ENCODE assay signal across 1 cellular context in the genomic region with DNA sequence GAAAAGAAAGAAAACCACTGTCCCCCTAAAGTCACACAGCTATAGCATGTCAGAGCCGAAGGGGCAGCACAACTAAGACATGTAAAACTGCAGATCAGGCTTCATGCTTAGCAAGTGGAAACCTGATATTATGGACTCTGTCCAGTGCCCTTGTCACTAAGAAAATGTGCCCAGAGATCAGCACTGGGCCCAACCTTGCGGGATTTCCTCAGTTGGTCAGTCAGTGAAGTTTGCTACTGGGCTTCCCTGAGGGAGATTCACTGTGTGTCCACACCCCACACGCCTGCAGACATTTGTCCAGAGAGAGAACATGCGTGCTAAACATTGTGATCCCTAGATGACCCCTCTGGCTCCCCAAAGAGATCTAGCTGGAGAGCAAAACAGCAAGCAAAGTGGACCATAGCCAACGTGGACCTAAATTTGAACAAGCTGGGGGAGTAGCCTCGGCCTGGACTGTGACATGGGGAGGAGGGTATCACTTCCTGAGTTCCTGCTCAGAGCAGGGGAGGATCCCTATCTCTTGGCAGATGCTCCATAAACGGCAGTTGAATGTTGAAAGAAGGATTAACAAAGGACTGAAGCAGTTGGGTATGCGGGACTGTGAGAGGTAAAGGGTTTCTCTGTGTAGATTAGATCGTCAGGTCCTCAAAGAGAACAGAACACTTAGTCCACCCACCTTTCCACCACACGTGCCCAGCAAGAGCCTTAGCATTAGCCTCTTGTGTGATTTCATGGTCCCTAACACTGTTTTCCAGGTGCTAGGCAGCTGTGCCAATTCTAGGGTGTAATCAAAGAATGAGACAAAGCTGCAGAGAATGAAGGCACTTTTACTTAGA.
TF ChIP-seq lines count a peak whose summit lies in the region.

No MANE protein-coding gene starts in this region.

TF ChIP-seq in H1, 55 proteins besides CTCF, POLR2A, EP300 and RAD21:
- no peak for TF ChIP-seq JUN (IDR thresholded peaks at IDR 0.05; ENCODE audit: low read depth, low read length)
- TF ChIP-seq SP2 (IDR thresholded peaks at IDR 0.05; ENCODE audit: low read length) = no peak
- TF ChIP-seq HDAC6 (IDR thresholded peaks at IDR 0.05; ENCODE audit: low read depth, low read length) = no peak
- no peak for TF ChIP-seq SAP30 (IDR thresholded peaks at IDR 0.05; ENCODE audit: insufficient read depth, insufficient replicate concordance, low read length)
- TF ChIP-seq RBBP5 (IDR thresholded peaks at IDR 0.05; ENCODE audit: borderline replicate concordance, low read depth, low read length) = no peak
- no peak for TF ChIP-seq CREB1 (IDR thresholded peaks at IDR 0.05)
- TF ChIP-seq EZH2 (IDR thresholded peaks at IDR 0.05; ENCODE audit: low read depth, low read length, severe bottlenecking) = no peak
- TF ChIP-seq CTBP2 (IDR thresholded peaks at IDR 0.05; ENCODE audit: borderline replicate concordance, insufficient read depth, insufficient read length, low read length) = no peak
- TF ChIP-seq NRF1 (IDR thresholded peaks at IDR 0.05; ENCODE audit: low read depth, low read length) = no peak
- no peak for TF ChIP-seq KDM4A (IDR thresholded peaks at IDR 0.05; ENCODE audit: low read depth, low read length, severe bottlenecking)
- TF ChIP-seq RFX5 (IDR thresholded peaks at IDR 0.05; ENCODE audit: borderline replicate concordance, low read depth, low read length) = no peak
- TF ChIP-seq PHF8 (conservative IDR thresholded peaks at IDR 0.05; ENCODE audit: low read depth, low read length) = no peak
